22 cellular contexts compared by ENCODE assay signal in genomic region chr4:18937746-18938145, GRCh38.
"Had no signal": no experiment of that assay in that cellular context is flagged by ENCODE, and none has a peak within 500 bp of the region (broad histone marks: within the 10 kb centered on the region; RNA-seq: fewer than 3 reads in every experiment).

No MANE protein-coding gene starts in this region.

- H3K27me3 Mint-ChIP-seq: central memory CD8-positive, alpha-beta T cell; effector memory CD8-positive, alpha-beta T cell; naive thymus-derived CD8-positive, alpha-beta T cell; progenitor cell of endocrine pancreas; type B pancreatic cell had no signal

- H3K27ac Mint-ChIP-seq: effector memory CD8-positive, alpha-beta T cell; naive thymus-derived CD8-positive, alpha-beta T cell; progenitor cell of endocrine pancreas; stimulated activated effector memory CD8-positive, alpha-beta T cell treated with anti-CD3 and anti-CD28 coated beads, Interleukin-12 subunit alpha, Interleukin-12 subunit beta, amount 100 ng/mL, for 72 hours had no signal

- H3K4me3 ChIP-seq: coronary artery, gastrocnemius medialis, lung, right atrium auricular region, sigmoid colon, stomach, thyroid gland had no signal

- H3K27ac ChIP-seq: coronary artery, gastrocnemius medialis, parathyroid adenoma, right atrium auricular region, sigmoid colon, stomach, thyroid gland had no signal

- H3K4me1 Mint-ChIP-seq: central memory CD8-positive, alpha-beta T cell; naive thymus-derived CD8-positive, alpha-beta T cell; stimulated activated effector memory CD8-positive, alpha-beta T cell treated with anti-CD3 and anti-CD28 coated beads, Interleukin-12 subunit alpha, Interleukin-12 subunit beta, amount 100 ng/mL, for 72 hours had no signal

- H3K79me2 ChIP-seq: parathyroid adenoma had no signal

- H3K27me3 ChIP-seq: gastrocnemius medialis, right atrium auricular region, sigmoid colon, stomach, thyroid gland had no signal

- ATAC-seq: effector memory CD8-positive, alpha-beta T cell; gastrocnemius medialis; left lobe of liver; naive thymus-derived CD8-positive, alpha-beta T cell; stimulated activated effector memory CD8-positive, alpha-beta T cell treated with anti-CD3 and anti-CD28 coated beads, Interleukin-12 subunit alpha, Interleukin-12 subunit beta, amount 100 ng/mL, for 72 hours had no signal

- H2AFZ ChIP-seq: parathyroid adenoma had no signal

- DNase-seq: dermis blood vessel endothelial cell; effector memory CD8-positive, alpha-beta T cell; foreskin fibroblast; gastrocnemius medialis; head of caudate nucleus; kidney; naive thymus-derived CD8-positive, alpha-beta T cell; sigmoid colon; stimulated activated CD4-positive, alpha-beta T cell treated with anti-CD3 and anti-CD28 coated beads, Interleukin-2, amount 100 ng/mL, for 24 hours; stimulated activated CD4-positive, alpha-beta T cell treated with anti-CD3 and anti-CD28 coated beads, Interleukin-4, amount 100 ng/mL, for 24 hours; stimulated activated naive CD4-positive, alpha-beta T cell treated with Interleukin-2 at 50 U/mL for 16 hours; stomach; thyroid gland had no signal

- H3K36me3 Mint-ChIP-seq: stimulated activated effector memory CD8-positive, alpha-beta T cell treated with anti-CD3 and anti-CD28 coated beads, Interleukin-12 subunit alpha, Interleukin-12 subunit beta, amount 100 ng/mL, for 72 hours; type B pancreatic cell had no signal

- H3K36me3 ChIP-seq: gastrocnemius medialis, right atrium auricular region, sigmoid colon, stomach, thyroid gland had no signal

- H3K9me3 ChIP-seq: gastrocnemius medialis, right atrium auricular region, sigmoid colon, stomach, thyroid gland had no signal

- H3K4me3 Mint-ChIP-seq: central memory CD8-positive, alpha-beta T cell; effector memory CD8-positive, alpha-beta T cell; naive thymus-derived CD8-positive, alpha-beta T cell; stimulated activated effector memory CD8-positive, alpha-beta T cell treated with anti-CD3 and anti-CD28 coated beads, Interleukin-12 subunit alpha, Interleukin-12 subunit beta, amount 100 ng/mL, for 72 hours; type B pancreatic cell had no signal

- H3K9ac ChIP-seq: parathyroid adenoma had no signal

- H3K4me1 ChIP-seq: gastrocnemius medialis, parathyroid adenoma, right atrium auricular region, thyroid gland had no signal

- FAIRE-seq: kidney had no signal
